25 cellular contexts compared by ENCODE assay signal in the genomic region with DNA sequence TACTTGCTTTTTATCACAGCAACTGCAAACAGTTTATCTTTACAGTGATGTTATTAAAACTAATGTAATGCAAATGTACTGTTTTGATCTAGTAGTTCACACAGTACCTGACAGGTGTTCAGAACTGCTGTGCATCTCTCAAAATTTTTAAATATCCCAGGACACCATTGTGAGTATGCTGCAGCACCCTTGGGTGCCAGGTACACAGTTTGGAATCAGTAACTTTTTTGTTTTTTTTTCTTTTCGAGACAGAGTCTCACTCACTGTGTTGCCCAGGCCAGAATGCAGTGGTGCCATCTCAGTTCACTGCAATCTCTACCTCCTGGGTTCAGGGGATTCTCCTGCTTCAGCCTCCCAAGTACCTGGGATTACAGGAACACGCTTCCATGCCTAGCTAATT.
"Had no signal": no experiment of that assay in that cellular context is flagged by ENCODE, and none has a peak within 500 bp of the region (broad histone marks: within the 10 kb centered on the region; RNA-seq: fewer than 3 reads in every experiment).

No MANE protein-coding gene starts in this region.

- H3K9me3 Mint-ChIP-seq: dendritic cell treated with granulocyte-macrophage colony-stimulating factor and Interleukin-4, amounts not matched to agents 40 ng/mL and 50 ng/mL, for 4 days; effector memory CD8-positive, alpha-beta T cell; memory B cell; nephron had no signal

- H3K36me3 Mint-ChIP-seq: memory B cell had no signal

- H3K4me3 Mint-ChIP-seq: dendritic cell treated with granulocyte-macrophage colony-stimulating factor and Interleukin-4, amounts not matched to agents 40 ng/mL and 50 ng/mL, for 4 days; effector memory CD8-positive, alpha-beta T cell; memory B cell; nephron had no signal

- H3K4me3 ChIP-seq: esophagus squamous epithelium, hepatocyte, left ventricle myocardium inferior, lower lobe of right lung, right atrium auricular region, sigmoid colon, skin epidermis, stomach, thoracic aorta, transverse colon had no signal

- H3K27me3 ChIP-seq: hepatocyte, neutrophil, right atrium auricular region, transverse colon had no signal

- H3K27me3 Mint-ChIP-seq: dendritic cell treated with granulocyte-macrophage colony-stimulating factor and Interleukin-4, amounts not matched to agents 40 ng/mL and 50 ng/mL, for 4 days; effector memory CD8-positive, alpha-beta T cell had no signal

- H3K27ac Mint-ChIP-seq: dendritic cell treated with granulocyte-macrophage colony-stimulating factor and Interleukin-4, amounts not matched to agents 40 ng/mL and 50 ng/mL, for 4 days; effector memory CD8-positive, alpha-beta T cell; memory B cell; nephron had no signal

- ATAC-seq: effector memory CD8-positive, alpha-beta T cell; left cardiac atrium; lower lobe of right lung had no signal

- H3K9me3 ChIP-seq: esophagus squamous epithelium, left ventricle myocardium inferior, lower lobe of right lung, neutrophil, right atrium auricular region, sigmoid colon, stomach, thoracic aorta, transverse colon had no signal

- H3K4me2 ChIP-seq: hepatocyte had no signal

- H2AFZ ChIP-seq: hepatocyte had no signal

- DNase-seq: effector memory CD8-positive, alpha-beta T cell; esophagus squamous epithelium; foreskin melanocyte; head of caudate nucleus; kidney; left cardiac atrium; left ventricle myocardium inferior; lower lobe of right lung; midbrain; posterior cingulate gyrus; sigmoid colon; stimulated activated naive CD4-positive, alpha-beta T cell; stomach; substantia nigra; transverse colon had no signal

- H3K36me3 ChIP-seq: esophagus squamous epithelium, left ventricle myocardium inferior, lower lobe of right lung, neutrophil, right atrium auricular region, sigmoid colon, stomach, thoracic aorta, transverse colon had no signal

- FAIRE-seq: colon, kidney had no signal

- H3K27ac ChIP-seq: epithelial cell of prostate, esophagus squamous epithelium, hepatocyte, left ventricle myocardium inferior, lower lobe of right lung, neutrophil, right atrium auricular region, sigmoid colon, skin epidermis, stomach, thoracic aorta, transverse colon had no signal
